ENCODE assay signal across 8 cellular contexts in the genomic region with DNA sequence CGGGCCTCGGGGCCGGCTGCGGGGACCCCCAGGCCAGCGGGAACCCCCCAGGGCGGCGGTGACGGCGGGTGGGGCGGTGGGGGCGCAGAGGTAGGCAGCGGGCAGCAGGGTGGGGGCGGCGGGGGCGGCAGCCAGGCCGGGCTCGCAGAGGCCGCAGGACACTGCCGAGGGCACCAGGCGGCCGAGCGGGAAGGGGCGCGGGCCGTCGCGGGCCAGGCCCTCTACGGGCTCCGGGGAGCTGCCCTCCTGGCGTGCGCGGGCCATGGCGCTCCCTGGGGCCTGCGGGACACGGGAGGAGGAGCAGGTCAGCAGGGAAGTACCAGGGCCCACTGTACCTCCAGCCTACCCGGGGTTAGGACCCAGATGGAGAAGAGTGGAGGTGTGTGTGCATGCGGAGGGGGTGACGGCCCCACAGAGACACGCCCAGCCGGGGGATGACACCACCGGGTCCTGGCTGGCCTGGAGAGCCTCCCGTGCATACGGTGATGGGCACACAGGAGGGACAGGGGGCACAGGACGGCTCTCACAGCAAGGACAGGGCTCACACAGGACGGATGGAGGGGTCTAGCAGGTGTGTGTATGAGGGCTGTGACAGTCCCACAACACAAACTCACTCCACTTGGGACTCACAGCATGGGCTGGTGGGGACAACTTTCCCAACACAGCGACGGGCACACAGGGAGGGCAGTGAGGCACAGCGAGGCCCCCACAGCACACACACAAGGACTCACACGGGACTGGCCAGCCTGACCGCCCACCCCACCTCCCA. TPM values are rescaled to one million over a fixed set of nuclear protein-coding genes. Genes with fewer than 3 reads are reported as not detected.
DNase-seq lines count a peak whose midpoint lies in the region; ATAC-seq and TF ChIP-seq lines count a peak whose summit lies in the region.

No MANE protein-coding gene starts in this region.

- peak overlapping the region; percentile 95 to 96 for H3K27ac ChIP-seq in ovary

- DNase-seq in GM10266 (ENCODE audit: extremely low spot score) (peak; percentile 70), NB4 (ENCODE audit: low read depth) (peak; percentile 89), fibroblast of mammary gland (ENCODE audit: low read depth) (no peak), ovary (peak; percentile 52 to 69 (median 57)), medulla oblongata (ENCODE audit: extremely low spot score) (no peak), OCI-M2 (lab: John Stamatoyannopoulos, UW; ENCODE audit: unreplicated experiment) (no peak)
- peak; percentile 75 for DNase-seq in activated CD8-positive, alpha-beta memory T cell treated with anti-CD3 and anti-CD28 coated beads, Interleukin-2, amount 50 U/mL, for 48 hours

- no peak for TF ChIP-seq EP300 in ovary (IDR thresholded peaks at IDR 0.05)

- 8 to 11% (median 10%) methylated on average over 36 to 50 of the region's 50 CpGs for WGBS in ovary, 3 donors

- H3K4me1 ChIP-seq in ovary (ENCODE audit: insufficient read depth), result peaks cover 12% of the 10 kb centered on the region

- H3K4me3 ChIP-seq in NB4 (ENCODE audit: low read depth, low read length) (peak overlapping the region; percentile 45), fibroblast of mammary gland (ENCODE audit: control insufficient read depth, low read depth, low read length) (peak overlapping the region; percentile 93), ovary (peak overlapping the region; percentile 64)

- no peaks in the 10 kb centered on the region for H3K27me3 ChIP-seq in ovary

- intact Hi-C loops in ovary (cut with DNase I), result loop anchor here in 1 of 4 donors (2.0 kb wide), 1 partner anchor 116 kb away; the partner anchor contains the start of gene ZC3H4

- no peak for TF ChIP-seq CTCF in GM10266 (IDR thresholded peaks at IDR 0.05; ENCODE audit: control insufficient read depth, insufficient read depth, low read depth, missing control alignments)
- TF ChIP-seq CTCF in NB4 (IDR thresholded peaks at IDR 0.05; ENCODE audit: low read depth, low read length), result no peak
- no peak for TF ChIP-seq CTCF in fibroblast of mammary gland (conservative IDR thresholded peaks at IDR 0.05; ENCODE audit: control insufficient read depth, insufficient read depth, low read depth, low read length)
- TF ChIP-seq CTCF in ovary (IDR thresholded peaks at IDR 0.05), result no peak

- H3K9me3 ChIP-seq in ovary, result no peaks in the 10 kb centered on the region

- no peak for ATAC-seq in GM18909 (IDR thresholded peaks at IDR 0.05; ENCODE audit: poor library complexity, unreplicated experiment)

- no peak for TF ChIP-seq POLR2A in NB4 (IDR thresholded peaks at IDR 0.05; ENCODE audit: extremely low read depth, insufficient read length)
- TF ChIP-seq POLR2A in ovary (IDR thresholded peaks at IDR 0.05), result no peak

- H3K36me3 ChIP-seq in ovary, result no peaks in the 10 kb centered on the region

RNA-seq across cellular contexts. Expression of gene BBC3, which starts 2.6 kb away (rescaled TPM):
- total RNA-seq in ovary, result 10 to 100 TPM in 1 of 7 donors, 1 to 10 TPM in 6; 5.4 to 13.2 (median 6.6) TPM
- polyA plus RNA-seq in ovary, result 1 to 10 TPM in 1 of 2 donors, under 1 TPM in 1; 0.23 to 4.5 TPM

RNA-seq across cellular contexts. Expression of gene CCDC9, which starts 28.0 kb away (rescaled TPM):
- total RNA-seq in ovary, result 10 to 100 TPM; 17.5 to 65.7 (median 37.0) TPM
- 10 to 100 TPM; 14.8 to 40.4 TPM for polyA plus RNA-seq in ovary

RNA-seq across cellular contexts. Expression of gene INAFM1, which starts 46.3 kb away (rescaled TPM):
- total RNA-seq in ovary, result 10 to 100 TPM in 6 of 7 donors, 1 to 10 TPM in 1; 9.7 to 53.3 (median 31.0) TPM
- polyA plus RNA-seq in ovary, result 10 to 100 TPM in 1 of 2 donors, under 1 TPM in 1; 0.73 to 15.2 TPM

Comparison
In these comparisons a context has a peak if more than half of its experiments do, and no peak if none do; other contexts are left out.
1. DNase-seq: peak in GM10266 (single experiment), NB4 (single experiment), activated CD8-positive, alpha-beta memory T cell treated with anti-CD3 and anti-CD28 coated beads, Interleukin-2, amount 50 U/mL, for 48 hours (single experiment) and ovary (5 of 5); none in fibroblast of mammary gland (single experiment), medulla oblongata (single experiment) and OCI-M2 (single experiment).
2. Peak in every context shown above with its lines, with median percentiles within 50 percentile points of each other: H3K4me3 ChIP-seq.